8 cellular contexts compared by ENCODE assay signal in genomic region chr17:17151962-17152361, GRCh38. TPM values are rescaled to one million over a fixed set of nuclear protein-coding genes. Genes with fewer than 3 reads are reported as not detected.
A peak's percentile ranks its signal among the peaks of the same experiment; 100 is the strongest.
DNase-seq lines count a peak whose midpoint lies in the region; ATAC-seq and TF ChIP-seq lines count a peak whose summit lies in the region.

No MANE protein-coding gene starts in this region.

- no TSS peak for BruUV-seq in mammary epithelial cell (replicated peaks; lab: Mats Ljungman, UMichigan)

- intact Hi-C loops in mammary epithelial cell (cut with micrococcal nuclease) = no loop called here

- H3K79me2 ChIP-seq in mammary epithelial cell (ENCODE audit: insufficient read depth, low read length) = peaks cover 34% of the 10 kb centered on the region

- H3K4me1 ChIP-seq in mammary epithelial cell (ENCODE audit: insufficient read depth, low read length) (peaks cover 63% of the 10 kb centered on the region), subcutaneous abdominal adipose tissue (ENCODE audit: control insufficient read depth in 5 of 5, insufficient read depth in 5 of 5, low read length in 5 of 5) (peaks cover 9 to 31% (median 25%) of the 10 kb centered on the region in 5 donors)

- H3K27me3 ChIP-seq in mammary epithelial cell (ENCODE audit: insufficient read depth, low read length) (no peaks in the 10 kb centered on the region), subcutaneous abdominal adipose tissue (ENCODE audit: control insufficient read depth in 5 of 5, insufficient read depth in 4 of 5, low read length in 5 of 5) (no peaks in the 10 kb centered on the region)

- H4K20me1 ChIP-seq in mammary epithelial cell (ENCODE audit: insufficient read depth, low read length) = no peaks in the 10 kb centered on the region

- peak; percentile 96 for DNase-seq in AG10803 (ENCODE audit: low read depth)
- DNase-seq in NCI-H1694 treated with DMSO at 0.1 percent for 48 hours (lab: John Stamatoyannopoulos, UW) = peak; percentile 14
- peak; percentile 89 for DNase-seq in mammary epithelial cell
- peak; percentile 90 for DNase-seq in left lobe of liver (ENCODE audit: low spot score)
- no peak for DNase-seq in erythroblast (lab: John Stamatoyannopoulos, UW)
- DNase-seq in KBM-7 = no peak

- no peak overlapping the region for H3K4me3 ChIP-seq in AG10803 (ENCODE audit: low read length)
- no peak overlapping the region for H3K4me3 ChIP-seq in mammary epithelial cell (replicated peaks in 1 of 3; ENCODE audit: insufficient read depth in 1 of 3, low read depth in 2 of 3, low read length in 3 of 3)
- no peak overlapping the region for H3K4me3 ChIP-seq in subcutaneous abdominal adipose tissue (ENCODE audit: low read depth in 1 of 5, low read length in 5 of 5)

- H3K36me3 ChIP-seq in mammary epithelial cell (ENCODE audit: insufficient read depth, low read length) (peaks cover 46% of the 10 kb centered on the region), subcutaneous abdominal adipose tissue (ENCODE audit: control insufficient read depth in 5 of 5, insufficient read depth in 5 of 5, low read length in 5 of 5) (peaks cover 4 to 87% (median 76%) of the 10 kb centered on the region in 5 donors)

- peak overlapping the region; percentile 19 for H3K4me2 ChIP-seq in mammary epithelial cell (ENCODE audit: insufficient read depth, low read depth, low read length)

- in situ Hi-C loops in mammary epithelial cell (cut with MboI; ENCODE audit: low sequenced_read_pairs in 2 of 2) (no loop called here), KBM-7 (cut with MboI; ENCODE audit: low pct_unique_long_range_greater_than_20kb, low sequenced_read_pairs) (no loop called here)

- no peak for TF ChIP-seq POLR2A in erythroblast (IDR thresholded peaks at IDR 0.05; ENCODE audit: low read length)

- TF ChIP-seq CTCF in AG10803 (conservative IDR thresholded peaks at IDR 0.05; ENCODE audit: low read length) (no peak), mammary epithelial cell (conservative IDR thresholded peaks at IDR 0.05 in 1 of 2, IDR thresholded peaks at IDR 0.05 in 1 of 2; ENCODE audit: extremely low read depth in 1 of 2, insufficient read depth in 1 of 2, low read depth in 1 of 2, low read length in 2 of 2) (no peak)

- peak overlapping the region; percentile 46 for H3K9ac ChIP-seq in mammary epithelial cell (ENCODE audit: insufficient read depth, low read length)
- peak overlapping the region in 2 of 5 donors; percentile 19 to 38 for H3K9ac ChIP-seq in subcutaneous abdominal adipose tissue (ENCODE audit: low read length in 5 of 5)

- H3K9me3 ChIP-seq in mammary epithelial cell (replicated peaks; ENCODE audit: insufficient read depth, low read length) (no peaks in the 10 kb centered on the region), subcutaneous abdominal adipose tissue (ENCODE audit: control insufficient read depth in 5 of 5, low read length in 5 of 5) (no peaks in the 10 kb centered on the region)

- ATAC-seq in left lobe of liver = peak; percentile 81
- ATAC-seq in GM19023 (IDR thresholded peaks at IDR 0.05; ENCODE audit: unreplicated experiment) = no peak

- H3K27ac ChIP-seq in mammary epithelial cell (ENCODE audit: insufficient read depth, low read depth, low read length) (peak overlapping the region; percentile 85), subcutaneous abdominal adipose tissue (ENCODE audit: low read depth, low read length) (peak overlapping the region; percentile 90)

- WGBS in mammary epithelial cell (ENCODE audit: low coverage, missing lambda C conversion rate) = 4% methylated on average over 7 of the region's 8 CpGs

- H2AFZ ChIP-seq in mammary epithelial cell (ENCODE audit: low read depth, low read length) = no peak overlapping the region

- CTCF ChIA-PET in mammary epithelial cell (lab: Charles Lee; ENCODE audit: low non-redundant PET) = interaction anchor here (1.0 kb wide), 1 partner anchor 10 kb away, joined by 4 read pairs; no protein-coding TSS in a partner anchor

- dilution Hi-C loops in mammary epithelial cell (cut with HindIII; ENCODE audit: low sequenced_read_pairs) = no loop called here

RNA-seq across cellular contexts. Expression of gene PLD6, which starts 54.2 kb away (rescaled TPM):
- total RNA-seq in mammary epithelial cell (1 to 10 TPM; 1.8 to 4.3 TPM), left lobe of liver (4.2 TPM)
- polyA plus RNA-seq in mammary epithelial cell = 1.7 TPM
- polyA minus RNA-seq in mammary epithelial cell = not detected

Comparison
In these comparisons a context has a peak if more than half of its experiments do, and no peak if none do; other contexts are left out.
1. DNase-seq: peak in AG10803 (single experiment), NCI-H1694 treated with DMSO at 0.1 percent for 48 hours (single experiment), mammary epithelial cell (single experiment) and left lobe of liver (single experiment); none in erythroblast (0 of 2) and KBM-7 (single experiment).